ENCODE assay signal across 20 cellular contexts in genomic region chr2:164937864-164938401, GRCh38. TPM values are rescaled to one million over a fixed set of nuclear protein-coding genes. Genes with fewer than 3 reads are reported as not detected.
DNase-seq lines count a peak whose midpoint lies in the region; ATAC-seq and TF ChIP-seq lines count a peak whose summit lies in the region.
"Had no signal": no experiment of that assay in that cellular context is flagged by ENCODE, and none has a peak within 500 bp of the region (broad histone marks: within the 10 kb centered on the region; RNA-seq: fewer than 3 reads in every experiment).

No MANE protein-coding gene starts in this region.

- H3K9me3 Mint-ChIP-seq in type B pancreatic cell: no peaks in the 10 kb centered on the region
- no peaks in the 10 kb centered on the region for H3K9me3 Mint-ChIP-seq in CD4-positive, alpha-beta T cell
- no peaks in the 10 kb centered on the region for H3K9me3 Mint-ChIP-seq in activated CD4-positive, alpha-beta T cell treated with anti-CD3 and anti-CD28 coated beads, Interleukin-2, amount 10 ng/mL, durations not matched to agents 7 days and 5 days
- H3K9me3 Mint-ChIP-seq: CD14-positive monocyte; H9; naive thymus-derived CD4-positive, alpha-beta T cell; T-helper 2 cell treated with Interferon-gamma antibody and Interleukin-4, amounts not matched to agents 5 μg/mL and 100 μg/mL, for 36 hours had no signal

- ATAC-seq in CD4-positive, alpha-beta T cell (ENCODE audit: poor library complexity): no peak
- ATAC-seq: activated CD4-positive, CD25-positive, alpha-beta regulatory T cell treated with anti-CD3 and anti-CD28 coated beads, Interleukin-2, amount 50 U/mL, for 24 hours; naive thymus-derived CD4-positive, alpha-beta T cell; stimulated activated effector memory CD8-positive, alpha-beta T cell treated with anti-CD3 and anti-CD28 coated beads, Interleukin-12 subunit alpha, Interleukin-12 subunit beta, amount 100 ng/mL, for 72 hours had no signal

- H3K27me3 ChIP-seq in mesenchymal stem cell (ENCODE audit: control insufficient read depth in 1 of 2, insufficient read depth in 1 of 2, low read length in 2 of 2): no peaks in the 10 kb centered on the region
- no peaks in the 10 kb centered on the region for H3K27me3 ChIP-seq in CD4-positive, alpha-beta T cell (ENCODE audit: control insufficient read depth, insufficient read depth, low read length)
- H3K27me3 ChIP-seq: upper lobe of left lung had no signal

- no peak overlapping the region for H3K14ac ChIP-seq in mesenchymal stem cell (ENCODE audit: low read length in 2 of 2)

- peak overlapping the region; percentile 34 for H2BK120ac ChIP-seq in mesenchymal stem cell (ENCODE audit: low read depth, low read length)

- no peak overlapping the region for H3K9ac ChIP-seq in mesenchymal stem cell (ENCODE audit: low read length)

- H3K9me3 ChIP-seq in mesenchymal stem cell (ENCODE audit: control insufficient read depth, low read length): no peaks in the 10 kb centered on the region
- no peaks in the 10 kb centered on the region for H3K9me3 ChIP-seq in CD4-positive, alpha-beta T cell (ENCODE audit: control insufficient read depth, low read length)
- H3K9me3 ChIP-seq: upper lobe of left lung had no signal

- CTCF ChIA-PET in CD4-positive, alpha-beta T cell (lab: Charles Lee): no interaction called here
- CTCF ChIA-PET in activated CD4-positive, alpha-beta T cell treated with anti-CD3 and anti-CD28 coated beads, Interleukin-2, amount 10 ng/mL, durations not matched to agents 7 days and 5 days (lab: Charles Lee): no interaction called here

- no peak overlapping the region for H2AK5ac ChIP-seq in mesenchymal stem cell (ENCODE audit: low read length, severe bottlenecking)

- H3K27ac ChIP-seq in mesenchymal stem cell (ENCODE audit: low read length, poor library complexity, severe bottlenecking): peak overlapping the region; percentile 54
- H3K27ac ChIP-seq in CD4-positive, alpha-beta T cell (ENCODE audit: low read depth, low read length): no peak overlapping the region
- H3K27ac ChIP-seq: upper lobe of left lung had no signal

- H3K36me3 Mint-ChIP-seq in type B pancreatic cell: no peaks in the 10 kb centered on the region
- H3K36me3 Mint-ChIP-seq in CD4-positive, alpha-beta T cell (ENCODE audit: low read depth): no peaks in the 10 kb centered on the region
- no peaks in the 10 kb centered on the region for H3K36me3 Mint-ChIP-seq in activated CD4-positive, alpha-beta T cell treated with anti-CD3 and anti-CD28 coated beads, Interleukin-2, amount 10 ng/mL, durations not matched to agents 7 days and 5 days (ENCODE audit: low read depth)
- H3K36me3 Mint-ChIP-seq: CD14-positive monocyte; naive thymus-derived CD4-positive, alpha-beta T cell; stimulated activated effector memory CD8-positive, alpha-beta T cell treated with anti-CD3 and anti-CD28 coated beads, Interleukin-12 subunit alpha, Interleukin-12 subunit beta, amount 100 ng/mL, for 72 hours had no signal

- H2BK15ac ChIP-seq in mesenchymal stem cell (ENCODE audit: low read depth, poor library complexity, severe bottlenecking): no peak overlapping the region

- H4K91ac ChIP-seq in mesenchymal stem cell (ENCODE audit: low read length): no peak overlapping the region

- DNase-seq in NCI-H748 (lab: John Stamatoyannopoulos, UW; ENCODE audit: unreplicated experiment) (peak; percentile 59), NCI-H748 treated with DMSO at 0.1 percent for 48 hours (lab: John Stamatoyannopoulos, UW) (no peak), amniotic epithelial cell (ENCODE audit: low read depth) (peak; percentile 32), mesenchymal stem cell (peak; percentile 16), type B pancreatic cell (ENCODE audit: extremely low spot score, unreplicated experiment) (no peak)
- DNase-seq in CD4-positive, alpha-beta T cell: no peak
- DNase-seq in activated CD8-positive, alpha-beta memory T cell treated with anti-CD3 and anti-CD28 coated beads, Interleukin-2, amount 50 U/mL, for 48 hours: no peak
- no peak for DNase-seq in activated CD4-positive, alpha-beta T cell treated with anti-CD3 and anti-CD28 coated beads, Interleukin-2, amount 10 ng/mL, durations not matched to agents 7 days and 5 days
- DNase-seq: DMS79 treated with DMSO at 0.1 percent for 48 hours; H9; naive thymus-derived CD4-positive, alpha-beta T cell; NCI-H1694; NCI-H345; posterior cingulate gyrus; SHP77 treated with DMSO at 0.1 percent for 48 hours; upper lobe of left lung had no signal

- POLR2A ChIA-PET in CD4-positive, alpha-beta T cell (lab: Charles Lee): no interaction called here
- POLR2A ChIA-PET in activated CD4-positive, alpha-beta T cell treated with anti-CD3 and anti-CD28 coated beads, Interleukin-2, amount 10 ng/mL, durations not matched to agents 7 days and 5 days (lab: Charles Lee): no interaction called here

- H2BK5ac ChIP-seq in mesenchymal stem cell (ENCODE audit: low read depth, low read length, poor library complexity, severe bottlenecking): peak overlapping the region; percentile 25

- no peaks in the 10 kb centered on the region for H3K79me1 ChIP-seq in mesenchymal stem cell (replicated peaks; ENCODE audit: low read length, poor library complexity, severe bottlenecking)

- whole genome bisulfite sequencing in mesenchymal stem cell: 63% methylated on average over 1 of the region's 3 CpGs

- H3K23ac ChIP-seq in mesenchymal stem cell (ENCODE audit: low read length in 2 of 2): no peak overlapping the region

- no peak for TF ChIP-seq CTCF in type B pancreatic cell (conservative IDR thresholded peaks at IDR 0.05)
- TF ChIP-seq CTCF in CD4-positive, alpha-beta T cell (IDR thresholded peaks at IDR 0.05): no peak

- H3K4me3 ChIP-seq in mesenchymal stem cell (ENCODE audit: insufficient read depth in 1 of 2, low read depth in 1 of 2, low read length in 2 of 2): no peak overlapping the region
- H3K4me3 ChIP-seq: upper lobe of left lung had no signal

- peaks cover 5% of the 10 kb centered on the region for H3K4me1 Mint-ChIP-seq in type B pancreatic cell (ENCODE audit: unreplicated experiment)
- no peaks in the 10 kb centered on the region for H3K4me1 Mint-ChIP-seq in CD4-positive, alpha-beta T cell (ENCODE audit: low read depth)
- no peaks in the 10 kb centered on the region for H3K4me1 Mint-ChIP-seq in activated CD4-positive, alpha-beta T cell treated with anti-CD3 and anti-CD28 coated beads, Interleukin-2, amount 10 ng/mL, durations not matched to agents 7 days and 5 days
- H3K4me1 Mint-ChIP-seq: stimulated activated effector memory CD8-positive, alpha-beta T cell treated with anti-CD3 and anti-CD28 coated beads, Interleukin-12 subunit alpha, Interleukin-12 subunit beta, amount 100 ng/mL, for 72 hours had no signal

- no peak overlapping the region for H4K8ac ChIP-seq in mesenchymal stem cell (ENCODE audit: low read length)

- H2BK12ac ChIP-seq in mesenchymal stem cell (ENCODE audit: low read length in 2 of 2): no peak overlapping the region

- no peaks in the 10 kb centered on the region for H3K4me1 ChIP-seq in mesenchymal stem cell (ENCODE audit: control insufficient read depth, insufficient read depth, low read depth, low read length)
- H3K4me1 ChIP-seq: upper lobe of left lung had no signal

- no peaks in the 10 kb centered on the region for H3K36me3 ChIP-seq in mesenchymal stem cell (ENCODE audit: control insufficient read depth in 1 of 2, insufficient read depth in 2 of 2, low read depth in 1 of 2, low read length in 2 of 2)
- H3K36me3 ChIP-seq: upper lobe of left lung had no signal

- H3K27me3 Mint-ChIP-seq in type B pancreatic cell: no peaks in the 10 kb centered on the region
- H3K27me3 Mint-ChIP-seq in CD4-positive, alpha-beta T cell: no peaks in the 10 kb centered on the region
- H3K27me3 Mint-ChIP-seq in activated CD4-positive, alpha-beta T cell treated with anti-CD3 and anti-CD28 coated beads, Interleukin-2, amount 10 ng/mL, durations not matched to agents 7 days and 5 days: peaks cover 2% of the 10 kb centered on the region

- no peak overlapping the region for H3K4me2 ChIP-seq in mesenchymal stem cell (ENCODE audit: low read length, poor library complexity, severe bottlenecking)

- no peak overlapping the region for H3K4ac ChIP-seq in mesenchymal stem cell (ENCODE audit: low read depth in 1 of 2, low read length in 2 of 2)

- H3K27ac Mint-ChIP-seq in type B pancreatic cell: peak overlapping the region; percentile 6
- no peak overlapping the region for H3K27ac Mint-ChIP-seq in CD4-positive, alpha-beta T cell
- H3K27ac Mint-ChIP-seq in activated CD4-positive, alpha-beta T cell treated with anti-CD3 and anti-CD28 coated beads, Interleukin-2, amount 10 ng/mL, durations not matched to agents 7 days and 5 days: no peak overlapping the region
- H3K27ac Mint-ChIP-seq: CD14-positive monocyte; H9; naive thymus-derived CD4-positive, alpha-beta T cell; stimulated activated effector memory CD8-positive, alpha-beta T cell treated with anti-CD3 and anti-CD28 coated beads, Interleukin-12 subunit alpha, Interleukin-12 subunit beta, amount 100 ng/mL, for 72 hours; T-helper 2 cell treated with Interferon-gamma antibody and Interleukin-4, amounts not matched to agents 5 μg/mL and 100 μg/mL, for 36 hours had no signal

- peak overlapping the region; percentile 16 for H3K4me3 Mint-ChIP-seq in type B pancreatic cell
- H3K4me3 Mint-ChIP-seq in CD4-positive, alpha-beta T cell: no peak overlapping the region
- H3K4me3 Mint-ChIP-seq in activated CD4-positive, alpha-beta T cell treated with anti-CD3 and anti-CD28 coated beads, Interleukin-2, amount 10 ng/mL, durations not matched to agents 7 days and 5 days: no peak overlapping the region
- H3K4me3 Mint-ChIP-seq: CD14-positive monocyte; H9; stimulated activated effector memory CD8-positive, alpha-beta T cell treated with anti-CD3 and anti-CD28 coated beads, Interleukin-12 subunit alpha, Interleukin-12 subunit beta, amount 100 ng/mL, for 72 hours; T-helper 2 cell treated with Interferon-gamma antibody and Interleukin-4, amounts not matched to agents 5 μg/mL and 100 μg/mL, for 36 hours had no signal

- no peak overlapping the region for H3K18ac ChIP-seq in mesenchymal stem cell (ENCODE audit: low read depth in 1 of 2, low read length in 2 of 2)

- H2AFZ ChIP-seq in mesenchymal stem cell (ENCODE audit: low read depth, low read length): no peak overlapping the region

- intact Hi-C loops in CD4-positive, alpha-beta T cell (cut with DNase I, micrococcal nuclease): no loop called here

RNA-seq across cellular contexts. Expression of gene SLC38A11, which starts 17.4 kb away (rescaled TPM):
- not detected for polyA plus RNA-seq in mesenchymal stem cell (2013, experiment 1 of 2)
- polyA plus RNA-seq in mesenchymal stem cell (2013, experiment 2 of 2): not detected
- 3.7 and 13.4 TPM in 2 replicates for total RNA-seq in type B pancreatic cell (ENCODE audit: low replicate concordance)
- total RNA-seq in CD4-positive, alpha-beta T cell: not detected
- total RNA-seq in activated CD4-positive, alpha-beta T cell treated with anti-CD3 and anti-CD28 coated beads, Interleukin-2, amount 10 ng/mL, durations not matched to agents 7 days and 5 days: not detected
- total RNA-seq: H9 had no signal
- polyA plus RNA-seq: CD14-positive monocyte; naive thymus-derived CD4-positive, alpha-beta T cell had no signal

Comparison
In these comparisons a context has a peak if more than half of its experiments do, and no peak if none do; other contexts are left out.
1. DNase-seq: peak in NCI-H748 (single experiment), amniotic epithelial cell (single experiment) and mesenchymal stem cell (single experiment); none in NCI-H748 treated with DMSO at 0.1 percent for 48 hours (single experiment), type B pancreatic cell (single experiment), CD4-positive, alpha-beta T cell (0 of 10), activated CD8-positive, alpha-beta memory T cell treated with anti-CD3 and anti-CD28 coated beads, Interleukin-2, amount 50 U/mL, for 48 hours (single experiment) and activated CD4-positive, alpha-beta T cell treated with anti-CD3 and anti-CD28 coated beads, Interleukin-2, amount 10 ng/mL, durations not matched to agents 7 days and 5 days (single experiment).